In the genomic region with DNA sequence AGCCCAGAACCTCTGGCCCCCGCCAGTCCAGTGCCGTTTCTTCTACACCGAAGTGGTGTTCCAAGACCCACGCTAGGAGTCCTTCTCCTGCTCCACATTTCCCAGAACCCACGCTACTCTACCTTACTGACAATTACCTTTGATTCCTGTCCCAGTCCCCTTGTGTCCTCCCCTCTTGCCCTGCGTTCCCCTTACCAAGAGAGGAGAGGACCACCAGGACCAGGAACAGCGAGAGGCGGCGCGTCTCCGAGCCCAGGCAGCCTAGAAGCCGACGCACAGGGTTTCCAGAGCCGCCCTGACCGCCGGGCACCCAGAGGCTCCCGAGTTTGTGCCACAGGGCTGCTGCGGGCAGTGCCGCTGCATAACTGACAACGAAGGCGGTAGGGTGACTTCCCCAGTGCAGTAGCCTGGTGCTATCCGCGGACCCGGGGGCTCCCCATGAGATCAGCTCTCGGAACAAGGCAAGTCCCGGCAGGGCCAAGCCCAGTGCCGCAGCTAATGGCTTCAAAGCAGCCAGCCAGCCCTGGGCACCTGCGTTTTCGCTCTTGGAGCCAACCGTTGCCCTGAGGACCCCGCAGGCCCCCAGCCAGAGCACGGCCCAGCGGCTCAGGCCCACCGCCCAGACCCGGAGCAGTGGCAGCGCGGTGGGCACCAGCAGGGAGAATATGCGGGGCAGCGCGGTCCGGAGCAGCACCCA, we compare ENCODE assay signal across 8 cellular contexts. TPM values are rescaled to one million over a fixed set of nuclear protein-coding genes. Genes with fewer than 3 reads are reported as not detected.
DNase-seq lines count a peak whose midpoint lies in the region; ATAC-seq and TF ChIP-seq lines count a peak whose summit lies in the region.

No MANE protein-coding gene starts in this region.

- ATAC-seq in GM18519 (IDR thresholded peaks at IDR 0.05; ENCODE audit: low FRiP score, unreplicated experiment) (peak; percentile 5), HG03095 (IDR thresholded peaks at IDR 0.05; ENCODE audit: unreplicated experiment) (peak; percentile 20)

- TF ChIP-seq CTCF in A673 (conservative IDR thresholded peaks at IDR 0.05; ENCODE audit: low read depth, low read length) (no peak), SU-DHL-6 (IDR thresholded peaks at IDR 0.05; ENCODE audit: insufficient read depth, low read length, poor library complexity, severe bottlenecking) (no peak), left ventricle myocardium inferior (IDR thresholded peaks at IDR 0.05; ENCODE audit: borderline replicate concordance) (no peak)

- no peaks in the 10 kb centered on the region for H3K9me2 ChIP-seq in SU-DHL-6 (replicated peaks; ENCODE audit: insufficient read depth, low read length)

- no TSS peak for BruUV-seq in A673 (replicated peaks; lab: Mats Ljungman, UMichigan)

- peak overlapping the region; percentile 90 for H2AFZ ChIP-seq in SU-DHL-6 (ENCODE audit: low read depth, low read length, severe bottlenecking)

- peak overlapping the region; percentile 93 for H3K4me3 ChIP-seq in A673 (ENCODE audit: low read depth, low read length, poor library complexity, severe bottlenecking)
- peak overlapping the region; percentile 72 for H3K4me3 ChIP-seq in SU-DHL-6 (ENCODE audit: insufficient read depth, low read length, poor library complexity, severe bottlenecking)
- H3K4me3 ChIP-seq in left ventricle myocardium inferior: peak overlapping the region; percentile 98

- DNase-seq in A673 (ENCODE audit: low spot score): peak; percentile 31
- peak in 43 of 58 donors; percentile 14 to 74 (median 56) for DNase-seq in anterior cingulate cortex (lab: John Stamatoyannopoulos, UW)
- DNase-seq in left ventricle myocardium inferior: peak; percentile 42
- DNase-seq in posterior cingulate gyrus: peak; percentile 30 to 92 (median 44)
- no peak for DNase-seq in NCI-H446 treated with DMSO at 0.1 percent for 48 hours (lab: John Stamatoyannopoulos, UW)

- peak overlapping the region; percentile 66 for H3K9ac ChIP-seq in SU-DHL-6 (ENCODE audit: low read length)

- H3K79me2 ChIP-seq in SU-DHL-6 (ENCODE audit: insufficient read depth, low read length): no peaks in the 10 kb centered on the region

- H3K9me3 ChIP-seq in A673 (ENCODE audit: low read depth, low read length, poor library complexity, severe bottlenecking) (no peaks in the 10 kb centered on the region), SU-DHL-6 (ENCODE audit: insufficient read depth, low read length) (no peaks in the 10 kb centered on the region), left ventricle myocardium inferior (replicated peaks) (no peaks in the 10 kb centered on the region)

- POLR2A ChIA-PET in A673 (lab: Charles Lee; ENCODE audit: low non-redundant PET): no interaction called here

- CTCF ChIA-PET in A673 (lab: Charles Lee): interaction anchor here (0.6 to 2.6 kb wide), 4 partner anchors 8 to 131 kb away, joined by 3 to 56 read pairs (median 6); partner anchors contain the start of gene TAP2

- H3K27ac ChIP-seq in A673 (ENCODE audit: low read depth, low read length, poor library complexity, severe bottlenecking): peak overlapping the region; percentile 77
- H3K27ac ChIP-seq in SU-DHL-6 (ENCODE audit: low read depth, low read length): peak overlapping the region; percentile 10
- peak overlapping the region; percentile 99 for H3K27ac ChIP-seq in left ventricle myocardium inferior (replicated peaks)

- peaks cover 5% of the 10 kb centered on the region; the same call in 1 of the 2 replicates for H3F3A ChIP-seq in SU-DHL-6 (ENCODE audit: insufficient read depth)

- H3K27me3 ChIP-seq in A673 (replicated peaks; ENCODE audit: insufficient read depth, low read depth, low read length, poor library complexity) (peaks cover 27% of the 10 kb centered on the region), SU-DHL-6 (ENCODE audit: low read length) (no peaks in the 10 kb centered on the region), left ventricle myocardium inferior (ENCODE audit: low read depth) (no peaks in the 10 kb centered on the region)

- intact Hi-C loops in A673 (cut with micrococcal nuclease; ENCODE audit: unreplicated experiment) (loop anchor here (1.0 kb wide), 1 partner anchor 15 kb away; the partner anchor contains the start of gene TAP2), left ventricle myocardium inferior (cut with micrococcal nuclease) (no loop called here), posterior cingulate gyrus (cut with DNase I) (no loop called here)

- H3K4me1 ChIP-seq in A673 (ENCODE audit: insufficient read depth, low read length, poor library complexity, severe bottlenecking): no peaks in the 10 kb centered on the region
- peaks cover 54% of the 10 kb centered on the region for H3K4me1 ChIP-seq in left ventricle myocardium inferior

- peak overlapping the region; percentile 80 for H3K4me2 ChIP-seq in SU-DHL-6 (ENCODE audit: low read depth, low read length, poor library complexity, severe bottlenecking)

- no peaks in the 10 kb centered on the region for H3K36me3 ChIP-seq in A673 (ENCODE audit: insufficient read depth, low read length, poor library complexity, severe bottlenecking)
- H3K36me3 ChIP-seq in SU-DHL-6 (ENCODE audit: low read length): no peaks in the 10 kb centered on the region
- peaks cover 43% of the 10 kb centered on the region for H3K36me3 ChIP-seq in left ventricle myocardium inferior

- H4K20me1 ChIP-seq in SU-DHL-6 (ENCODE audit: low read depth, low read length): no peaks in the 10 kb centered on the region

RNA-seq across cellular contexts. Expression of gene TAP1, which starts 0.5 kb away (rescaled TPM):
- total RNA-seq in A673 (2021) (11.7 and 12.3 TPM in 2 replicates), left ventricle myocardium inferior (15.5 TPM)

RNA-seq across cellular contexts. Expression of gene PSMB9, which starts 1.0 kb away (rescaled TPM):
- total RNA-seq in A673 (2021) (4.3 and 6.8 TPM in 2 replicates), left ventricle myocardium inferior (13.4 TPM)

RNA-seq across cellular contexts. Expression of gene PSMB8, which starts 9.1 kb away (rescaled TPM):
- total RNA-seq in A673 (2021) (20.2 and 21.8 TPM in 2 replicates), left ventricle myocardium inferior (13.2 TPM)

RNA-seq across cellular contexts. Expression of gene TAP2, which starts 14.5 kb away (rescaled TPM):
- total RNA-seq in A673 (2021): 39.2 and 46.5 TPM in 2 replicates
- total RNA-seq in left ventricle myocardium inferior: 22.4 TPM

RNA-seq across cellular contexts. Expression of gene HLA-DOB, which starts 36.2 kb away (rescaled TPM):
- total RNA-seq in A673 (2021) (2.0 and 2.8 TPM in 2 replicates), left ventricle myocardium inferior (not detected)

Comparison
In these comparisons a context has a peak if more than half of its experiments do, and no peak if none do; other contexts are left out.
1. H3K27ac ChIP-seq: peak in every context shown above with its lines; median percentile 99 in left ventricle myocardium inferior; 77 in A673; 10 in SU-DHL-6.